ENCODE assay signal across 6 cellular contexts in genomic region chr2:240557101-240557751, GRCh38. TPM values are rescaled to one million over a fixed set of nuclear protein-coding genes. Genes with fewer than 3 reads are reported as not detected.
DNase-seq lines count a peak whose midpoint lies in the region; TF ChIP-seq lines count a peak whose summit lies in the region.

No MANE protein-coding gene starts in this region.

- no peak for TF ChIP-seq CTCF in esophagus squamous epithelium (IDR thresholded peaks at IDR 0.05)
- no peak for TF ChIP-seq CTCF in spleen (IDR thresholded peaks at IDR 0.05 in 8 of 11, conservative IDR thresholded peaks at IDR 0.05 in 3 of 11)

- H3K36me3 ChIP-seq in SK-N-MC (ENCODE audit: insufficient read depth, low read length) (peaks cover 9% of the 10 kb centered on the region), esophagus squamous epithelium (peaks cover 0 to 37% (median 4%) of the 10 kb centered on the region in 3 donors), spleen (peaks cover 0 to 51% (median 6%) of the 10 kb centered on the region in 6 donors)

- H3K9ac ChIP-seq in SK-N-MC (ENCODE audit: insufficient read length), result no peak overlapping the region

- H3K4me3 ChIP-seq in SK-N-MC (peak overlapping the region; percentile 67), esophagus squamous epithelium (peak overlapping the region; percentile 27 to 72 (median 54)), spleen (peak overlapping the region; percentile 2 to 66 (median 40))

- WGBS in esophagus squamous epithelium, 2 donors, result 61% methylated on average over 8 of the region's 51 CpGs; no CpG with 5 or more reads in 1 of the 2 donors
- WGBS in spleen, 5 donors, result 37 to 65% (median 40%) methylated on average over 19 to 51 of the region's 51 CpGs

- DNase-seq in SK-N-MC (ENCODE audit: low read depth, low spot score) (no peak), esophagus squamous epithelium (lab: John Stamatoyannopoulos, UW) (no peak), spleen (peak; percentile 83), OCI-M2 (lab: John Stamatoyannopoulos, UW; ENCODE audit: unreplicated experiment) (no peak), pons (ENCODE audit: low spot score) (no peak), activated gamma-delta T cell (lab: John Stamatoyannopoulos, UW) (no peak)

- H3K4me1 ChIP-seq in esophagus squamous epithelium, result peaks cover 27 to 52% (median 37%) of the 10 kb centered on the region in 3 donors
- H3K4me1 ChIP-seq in spleen, result peaks cover 37 to 66% (median 50%) of the 10 kb centered on the region in 6 donors

- H3K27ac ChIP-seq in SK-N-MC, result no peak overlapping the region
- peak overlapping the region in 1 of 4 donors; percentile 25 for H3K27ac ChIP-seq in esophagus squamous epithelium
- H3K27ac ChIP-seq in spleen, result no peak overlapping the region

- intact Hi-C loops in esophagus squamous epithelium (cut with DNase I), result no loop called here
- intact Hi-C loops in spleen (cut with DNase I; ENCODE audit: low total_unique reads), result no loop called here

- TF ChIP-seq POLR2A in esophagus squamous epithelium (IDR thresholded peaks at IDR 0.05) (no peak), spleen (IDR thresholded peaks at IDR 0.05) (no peak)

- no peaks in the 10 kb centered on the region for H3K9me3 ChIP-seq in SK-N-MC (ENCODE audit: low read depth, low read length)
- H3K9me3 ChIP-seq in esophagus squamous epithelium, result no peaks in the 10 kb centered on the region
- H3K9me3 ChIP-seq in spleen, result no peaks in the 10 kb centered on the region

- H3K27me3 ChIP-seq in esophagus squamous epithelium (no peaks in the 10 kb centered on the region), spleen (replicated peaks in 1 of 7) (peaks cover 0 to 7% (median 0%) of the 10 kb centered on the region in 7 donors)

RNA-seq across cellular contexts. Expression of gene ANKMY1, which starts 0.6 kb away (rescaled TPM):
- 10 to 100 TPM in 3 of 4 donors, 1 to 10 TPM in 1; 8.2 to 23.8 (median 17.1) TPM for total RNA-seq in esophagus squamous epithelium
- total RNA-seq in spleen, result 10 to 100 TPM; 26.5 to 45.5 (median 30.1) TPM
- 10 to 100 TPM in 1 of 3 donors, 1 to 10 TPM in 2; 7.6 to 11.4 (median 8.1) TPM for polyA plus RNA-seq in spleen

RNA-seq across cellular contexts. Expression of gene DUSP28, which starts 2.9 kb away (rescaled TPM):
- total RNA-seq in esophagus squamous epithelium (10 to 100 TPM in 1 of 4 donors, 1 to 10 TPM in 3; 2.0 to 10.5 (median 5.3) TPM), spleen (10 to 100 TPM in 1 of 7 donors, 1 to 10 TPM in 6; 5.9 to 13.6 (median 7.1) TPM)
- 1 to 10 TPM; 6.5 to 9.0 (median 7.9) TPM for polyA plus RNA-seq in spleen

RNA-seq across cellular contexts. Expression of gene RNPEPL1, which starts 11.1 kb away (rescaled TPM):
- total RNA-seq in esophagus squamous epithelium (10 to 100 TPM; 41.9 to 96.5 (median 48.1) TPM), spleen (100 to 1,000 TPM in 2 of 7 donors, 10 to 100 TPM in 5; 57.2 to 116 (median 73.0) TPM)
- 100 to 1,000 TPM in 2 of 3 donors, 10 to 100 TPM in 1; 79.8 to 165 (median 107) TPM for polyA plus RNA-seq in spleen

RNA-seq across cellular contexts. Expression of gene CAPN10, which starts 29.3 kb away (rescaled TPM):
- total RNA-seq in esophagus squamous epithelium (10 to 100 TPM in 3 of 4 donors, 1 to 10 TPM in 1; 9.9 to 23.3 (median 13.7) TPM), spleen (10 to 100 TPM; 43.0 to 82.6 (median 59.4) TPM)
- 10 to 100 TPM; 34.7 to 83.1 (median 66.1) TPM for polyA plus RNA-seq in spleen
